ENCODE assay signal across 21 cellular contexts in genomic region chr11:13029872-13030271, GRCh38. TPM values are rescaled to one million over a fixed set of nuclear protein-coding genes. Genes with fewer than 3 reads are reported as not detected.
DNase-seq lines count a peak whose midpoint lies in the region; FAIRE-seq and TF ChIP-seq lines count a peak whose summit lies in the region.
"Had no signal": no experiment of that assay in that cellular context is flagged by ENCODE, and none has a peak within 500 bp of the region (broad histone marks: within the 10 kb centered on the region; RNA-seq: fewer than 3 reads in every experiment).

No MANE protein-coding gene starts in this region.

- no peaks in the 10 kb centered on the region for H3K36me3 ChIP-seq in bronchial epithelial cell (ENCODE audit: control insufficient read depth, insufficient read depth, low read length)
- H3K36me3 ChIP-seq in osteoblast (ENCODE audit: insufficient read depth, low read length): no peaks in the 10 kb centered on the region
- H3K36me3 ChIP-seq: BLaER1 treated with 17β-estradiol and CSF1 and Interleukin-3, amounts not matched to agents 10 nM and 100 nM had no signal

- no peak overlapping the region for H2AFZ ChIP-seq in osteoblast (ENCODE audit: low read length)

- no peaks in the 10 kb centered on the region for H4K20me1 ChIP-seq in osteoblast (ENCODE audit: insufficient read depth, low read length)
- H4K20me1 ChIP-seq: BLaER1 treated with 17β-estradiol and CSF1 and Interleukin-3, amounts not matched to agents 10 nM and 100 nM had no signal

- H3K9me3 ChIP-seq in osteoblast (ENCODE audit: low read depth, low read length): no peaks in the 10 kb centered on the region
- H3K9me3 ChIP-seq: A549; BLaER1 treated with 17β-estradiol and CSF1 and Interleukin-3, amounts not matched to agents 10 nM and 100 nM had no signal

- no peaks in the 10 kb centered on the region for H3K4me1 ChIP-seq in osteoblast (ENCODE audit: insufficient read depth, low read length)
- H3K4me1 ChIP-seq: A549; BLaER1 treated with 17β-estradiol and CSF1 and Interleukin-3, amounts not matched to agents 10 nM and 100 nM had no signal

- FAIRE-seq in bronchial epithelial cell (lab: Jason Lieb, UNC): peak; percentile 87
- FAIRE-seq: A549, G401.6, GM12891, GM19239 had no signal

- TF ChIP-seq CTCF in C4-2B (conservative IDR thresholded peaks at IDR 0.05): no peak
- TF ChIP-seq CTCF in bronchial epithelial cell (IDR thresholded peaks at IDR 0.05; ENCODE audit: insufficient read depth, low read length, severe bottlenecking): no peak
- TF ChIP-seq CTCF in osteoblast (IDR thresholded peaks at IDR 0.05; ENCODE audit: extremely low read depth, low read depth, low read length): no peak

- H3K4me3 ChIP-seq in bronchial epithelial cell (ENCODE audit: low read depth, low read length) (no peak overlapping the region), osteoblast (ENCODE audit: insufficient read depth, low read length) (no peak overlapping the region)
- H3K4me3 ChIP-seq: A549; BLaER1 treated with 17β-estradiol and CSF1 and Interleukin-3, amounts not matched to agents 10 nM and 100 nM had no signal

- no peaks in the 10 kb centered on the region for H3K79me2 ChIP-seq in osteoblast (ENCODE audit: insufficient read depth, low read length)

- H3K27me3 ChIP-seq in bronchial epithelial cell (ENCODE audit: control insufficient read depth, insufficient read depth, low read length) (no peaks in the 10 kb centered on the region), osteoblast (ENCODE audit: insufficient read depth, low read length) (peaks cover 45% of the 10 kb centered on the region)
- H3K27me3 ChIP-seq: BLaER1 treated with 17β-estradiol and CSF1 and Interleukin-3, amounts not matched to agents 10 nM and 100 nM had no signal

- peak overlapping the region; percentile 13; the same call in 1 of the 2 replicates for H3K27ac ChIP-seq in C4-2B
- no peak overlapping the region for H3K27ac ChIP-seq in osteoblast (ENCODE audit: low read depth, low read length)
- H3K27ac ChIP-seq: 22Rv1; A549; BLaER1 treated with 17β-estradiol and CSF1 and Interleukin-3, amounts not matched to agents 10 nM and 100 nM had no signal

- H3K4me2 ChIP-seq in osteoblast (ENCODE audit: insufficient read depth, low read length): no peak overlapping the region
- H3K4me2 ChIP-seq: A549; BLaER1 treated with 17β-estradiol and CSF1 and Interleukin-3, amounts not matched to agents 10 nM and 100 nM had no signal

- DNase-seq in bronchial epithelial cell (ENCODE audit: low read depth) (no peak), osteoblast (ENCODE audit: insufficient read length, low spot score, missing footprints) (peak; percentile 63), DMS153 (lab: John Stamatoyannopoulos, UW) (no peak), NCI-H2227 treated with DMSO at 0.1 percent for 48 hours (lab: John Stamatoyannopoulos, UW) (no peak)
- DNase-seq: AML-193; CD4-positive, alpha-beta memory T cell; CD4-positive, CD25-positive, alpha-beta regulatory T cell; CD8-positive, alpha-beta memory T cell; COR-L47; DMS 273 treated with DMSO at 0.1 percent for 48 hours; DMS79 treated with DMSO at 0.1 percent for 48 hours; GF-D8 had no signal

RNA-seq across cellular contexts. Expression of gene RASSF10, which starts 20.8 kb away (rescaled TPM):
- total RNA-seq in bronchial epithelial cell (2.1 and 2.4 TPM in 2 replicates), osteoblast (0.72 and 1.2 TPM in 2 replicates)
- total RNA-seq: A172; B cell; CD4-positive, alpha-beta memory T cell; CD4-positive, CD25-positive, alpha-beta regulatory T cell; CD8-positive, alpha-beta memory T cell had no signal
